In the genomic region with DNA sequence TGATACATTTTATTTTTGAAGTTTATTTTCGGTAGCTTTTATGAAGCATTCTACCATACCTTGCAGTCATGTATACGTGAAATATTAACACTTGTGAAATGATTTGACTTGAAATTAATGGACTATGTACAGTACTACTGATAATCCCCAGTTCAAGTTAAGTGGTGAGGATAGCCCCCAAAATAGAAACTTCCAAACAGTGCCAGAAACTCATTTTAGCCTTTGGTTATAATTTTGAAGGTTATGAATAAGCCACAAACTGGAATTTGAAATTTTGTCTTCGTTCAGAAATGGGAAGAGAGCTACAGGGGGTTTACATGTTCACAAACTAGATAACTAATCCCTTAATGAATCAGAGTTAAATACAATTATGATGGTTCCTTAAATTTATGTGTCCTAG, we compare ENCODE assay signal across 11 cellular contexts. TPM values are rescaled to one million over a fixed set of nuclear protein-coding genes. Genes with fewer than 3 reads are reported as not detected.
DNase-seq lines count a peak whose midpoint lies in the region; ATAC-seq and TF ChIP-seq lines count a peak whose summit lies in the region.
"Had no signal": no experiment of that assay in that cellular context is flagged by ENCODE, and none has a peak within 500 bp of the region (broad histone marks: within the 10 kb centered on the region; RNA-seq: fewer than 3 reads in every experiment).

No MANE protein-coding gene starts in this region.

- no peak for DNase-seq in CD8-positive, alpha-beta memory T cell
- DNase-seq in MG63 (no peak), dorsolateral prefrontal cortex (no peak), psoas muscle (no peak), sciatic nerve (ENCODE audit: low spot score) (no peak)
- DNase-seq in central memory CD4-positive, alpha-beta T cell: no peak
- DNase-seq in stimulated activated CD4-positive, alpha-beta T cell treated with anti-CD3 and anti-CD28 coated beads, Interleukin-15, amount 100 ng/mL, for 24 hours: no peak
- DNase-seq: activated gamma-delta T cell, GDM1, NCI-H187 had no signal

- H3K27me3 ChIP-seq in CD8-positive, alpha-beta memory T cell (ENCODE audit: insufficient read depth, low read length, poor library complexity, severe bottlenecking): no peaks in the 10 kb centered on the region
- H3K27me3 ChIP-seq in MG63: no peaks in the 10 kb centered on the region
- H3K27me3 ChIP-seq in dorsolateral prefrontal cortex: no peaks in the 10 kb centered on the region
- no peaks in the 10 kb centered on the region for H3K27me3 ChIP-seq in psoas muscle (ENCODE audit: insufficient read depth in 3 of 3, low read length in 2 of 3)

- peak overlapping the region in 4 of 7 donors; percentile 91 to 98 (median 93) for H3K4me3 Mint-ChIP-seq in CD8-positive, alpha-beta memory T cell

- H3K4me1 Mint-ChIP-seq in CD8-positive, alpha-beta memory T cell: peaks cover 23 to 38% (median 34%) of the 10 kb centered on the region in 3 donors

- CTCF ChIA-PET in CD8-positive, alpha-beta memory T cell (lab: Charles Lee): interaction anchor here (1.2 to 6.6 kb wide), 4 partner anchors 30 to 176 kb away, joined by 3 to 95 read pairs (median 8); partner anchors contain the start of gene COX20

- intact Hi-C loops in dorsolateral prefrontal cortex (cut with DNase I): loop anchor here (2.0 to 10.0 kb wide), 3 partner anchors 51 to 211 kb away; partner anchors contain the start of gene DESI2 (in 1 of the 2)
- intact Hi-C loops in psoas muscle (cut with DNase I): loop anchor here (2.0 kb wide), 3 partner anchors 53 to 177 kb away; no protein-coding TSS in a partner anchor
- intact Hi-C loops in sciatic nerve (cut with DNase I): no loop called here

- H3K9me3 ChIP-seq in CD8-positive, alpha-beta memory T cell (ENCODE audit: low read length): no peaks in the 10 kb centered on the region
- H3K9me3 ChIP-seq in MG63: no peaks in the 10 kb centered on the region
- H3K9me3 ChIP-seq in psoas muscle: no peaks in the 10 kb centered on the region

- peak overlapping the region in 7 of 8 donors; percentile 68 to 100 (median 98) for H3K27ac Mint-ChIP-seq in CD8-positive, alpha-beta memory T cell

- peaks cover 0 to 10% of the 10 kb centered on the region in 2 donors for H3K27me3 Mint-ChIP-seq in CD8-positive, alpha-beta memory T cell

- peaks cover 10% of the 10 kb centered on the region for H3K36me3 ChIP-seq in CD8-positive, alpha-beta memory T cell (ENCODE audit: insufficient read depth, low read length)
- H3K36me3 ChIP-seq in MG63: peaks cover 27% of the 10 kb centered on the region
- H3K36me3 ChIP-seq in psoas muscle (ENCODE audit: insufficient read depth in 1 of 2, low read depth in 1 of 2): peaks cover 0 to 17% of the 10 kb centered on the region in 2 donors

- H3K9me3 Mint-ChIP-seq in CD8-positive, alpha-beta memory T cell: peaks cover 0 to 4% (median 0%) of the 10 kb centered on the region in 5 donors

- POLR2A ChIA-PET in CD8-positive, alpha-beta memory T cell (lab: Charles Lee): interaction anchor here (6.9 to 7.0 kb wide), 2 partner anchors 30 to 104 kb away, joined by 205 to 322 read pairs; partner anchors contain the start of gene COX20

- peak overlapping the region; percentile 94 for H3K27ac ChIP-seq in CD8-positive, alpha-beta memory T cell (ENCODE audit: low read depth, low read length)
- H3K27ac ChIP-seq in dorsolateral prefrontal cortex: peak overlapping the region in 57 of 59 donors; percentile 92 to 100 (median 100)
- peak overlapping the region; percentile 100 for H3K27ac ChIP-seq in psoas muscle

- ATAC-seq in psoas muscle: no peak
- no peak for ATAC-seq in sciatic nerve
- ATAC-seq in HG02763 (IDR thresholded peaks at IDR 0.05; ENCODE audit: unreplicated experiment): no peak

- peaks cover 31% of the 10 kb centered on the region for H3K4me1 ChIP-seq in CD8-positive, alpha-beta memory T cell (ENCODE audit: insufficient read depth, low read length)
- peaks cover 26% of the 10 kb centered on the region for H3K4me1 ChIP-seq in psoas muscle

- 45 to 62% (median 57%) methylated on average over 3 of the region's 3 CpGs for WGBS in psoas muscle, 3 donors

- TF ChIP-seq CTCF in dorsolateral prefrontal cortex (IDR thresholded peaks at IDR 0.05 in 54 of 56, conservative IDR thresholded peaks at IDR 0.05 in 2 of 56; ENCODE audit: low read depth in 1 of 56, partially characterized antibody in 56 of 56) (peak in 3 of 56 donors; percentile 3 to 10 (median 3)), psoas muscle (IDR thresholded peaks at IDR 0.05) (no peak)

- H3K36me3 Mint-ChIP-seq in CD8-positive, alpha-beta memory T cell: peaks cover 5 to 33% (median 5%) of the 10 kb centered on the region in 3 donors

- H3K4me3 ChIP-seq in CD8-positive, alpha-beta memory T cell (ENCODE audit: low read length): no peak overlapping the region
- H3K4me3 ChIP-seq in MG63 (0 out of 2 replicates have a peak overlapping the region, but pooled peaks have one; percentile 84), dorsolateral prefrontal cortex (peak overlapping the region in 3 of 59 donors; percentile 97 to 98 (median 97)), psoas muscle (peak overlapping the region; percentile 97)

RNA-seq across cellular contexts. Expression of gene HNRNPU, which starts 1.5 kb away (rescaled TPM):
- 100 to 1,000 TPM; 598 to 630 TPM for total RNA-seq in CD8-positive, alpha-beta memory T cell
- polyA plus RNA-seq in CD8-positive, alpha-beta memory T cell: 382 TPM
- total RNA-seq in MG63 (2014; rRNA removed; shearing (Covaris generic); ENCODE audit: low replicate concordance): 173 and 393 TPM in 2 replicates
- total RNA-seq in dorsolateral prefrontal cortex: 100 to 1,000 TPM; 196 to 344 (median 257) TPM
- 100 to 1,000 TPM; 163 to 262 (median 202) TPM for total RNA-seq in psoas muscle
- 100 to 1,000 TPM; 110 to 186 (median 139) TPM for polyA plus RNA-seq in psoas muscle
- 318 TPM for total RNA-seq in sciatic nerve

RNA-seq across cellular contexts. Expression of gene COX20, which starts 30.4 kb away (rescaled TPM):
- total RNA-seq in CD8-positive, alpha-beta memory T cell: 10 to 100 TPM; 35.7 to 36.2 TPM
- 47.0 TPM for polyA plus RNA-seq in CD8-positive, alpha-beta memory T cell
- 33.0 and 47.3 TPM in 2 replicates for total RNA-seq in MG63 (2014; rRNA removed; shearing (Covaris generic); ENCODE audit: low replicate concordance)
- total RNA-seq in dorsolateral prefrontal cortex: 10 to 100 TPM; 23.7 to 50.5 (median 37.6) TPM
- 10 to 100 TPM; 22.6 to 35.8 (median 33.4) TPM for total RNA-seq in psoas muscle
- polyA plus RNA-seq in psoas muscle: 10 to 100 TPM; 53.3 to 76.8 (median 53.5) TPM
- total RNA-seq in sciatic nerve: 23.7 TPM
